1 cellular context compared by ENCODE assay signal in genomic region chr20:49889943-49890650, GRCh38.
TF ChIP-seq lines count a peak whose summit lies in the region.

No MANE protein-coding gene starts in this region.

TF ChIP-seq in HepG2, 621 proteins besides CTCF, POLR2A, EP300 and RAD21 (continued from another document):
- TF ChIP-seq, protein P1, sequence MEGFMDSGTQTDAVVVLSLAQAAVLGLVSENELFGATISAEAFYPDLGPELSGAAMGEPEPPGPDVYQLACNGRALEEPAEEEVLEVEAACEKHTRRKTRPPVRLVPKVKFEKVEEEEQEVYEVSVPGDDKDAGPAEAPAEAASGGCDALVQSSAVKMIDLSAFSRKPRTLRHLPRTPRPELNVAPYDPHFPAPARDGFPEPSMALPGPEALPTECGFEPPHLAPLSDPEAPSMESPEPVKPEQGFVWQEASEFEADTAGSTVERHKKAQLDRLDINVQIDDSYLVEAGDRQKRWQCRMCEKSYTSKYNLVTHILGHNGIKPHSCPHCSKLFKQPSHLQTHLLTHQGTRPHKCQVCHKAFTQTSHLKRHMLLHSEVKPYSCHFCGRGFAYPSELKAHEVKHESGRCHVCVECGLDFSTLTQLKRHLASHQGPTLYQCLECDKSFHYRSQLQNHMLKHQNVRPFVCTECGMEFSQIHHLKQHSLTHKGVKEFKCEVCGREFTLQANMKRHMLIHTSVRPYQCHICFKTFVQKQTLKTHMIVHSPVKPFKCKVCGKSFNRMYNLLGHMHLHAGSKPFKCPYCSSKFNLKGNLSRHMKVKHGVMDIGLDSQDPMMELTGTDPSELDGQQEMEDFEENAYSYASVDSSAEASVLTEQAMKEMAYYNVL (CRISPR knock-in tag; IDR thresholded peaks at IDR 0.05; ENCODE audit: borderline replicate concordance): no peak
- TF ChIP-seq, protein P2, sequence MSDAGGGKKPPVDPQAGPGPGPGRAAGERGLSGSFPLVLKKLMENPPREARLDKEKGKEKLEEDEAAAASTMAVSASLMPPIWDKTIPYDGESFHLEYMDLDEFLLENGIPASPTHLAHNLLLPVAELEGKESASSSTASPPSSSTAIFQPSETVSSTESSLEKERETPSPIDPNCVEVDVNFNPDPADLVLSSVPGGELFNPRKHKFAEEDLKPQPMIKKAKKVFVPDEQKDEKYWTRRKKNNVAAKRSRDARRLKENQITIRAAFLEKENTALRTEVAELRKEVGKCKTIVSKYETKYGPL (CRISPR knock-in tag; IDR thresholded peaks at IDR 0.05): no peak
- TF ChIP-seq RBM39 (IDR thresholded peaks at IDR 0.05; ENCODE audit: low read depth, low read length, poor library complexity, severe bottlenecking) (no peak), CSRNP2 (CRISPR knock-in tag; conservative IDR thresholded peaks at IDR 0.05; ENCODE audit: low read depth) (no peak), ZSCAN12 (CRISPR knock-in tag; IDR thresholded peaks at IDR 0.05) (no peak), ZMYM4 (CRISPR knock-in tag; IDR thresholded peaks at IDR 0.05) (no peak), ATRX (CRISPR knock-in tag; IDR thresholded peaks at IDR 0.05; ENCODE audit: borderline replicate concordance) (no peak), ZNF225 (CRISPR knock-in tag; IDR thresholded peaks at IDR 0.05) (no peak), NCOA2 (CRISPR knock-in tag; IDR thresholded peaks at IDR 0.05) (no peak), ZEB1 (IDR thresholded peaks at IDR 0.05; ENCODE audit: insufficient replicate concordance, low read depth) (peak; percentile 100), MEIS2 (CRISPR knock-in tag; IDR thresholded peaks at IDR 0.05) (0 out of 2 replicates have a peak, but pooled peaks have one; percentile 15), GRHL1 (CRISPR knock-in tag; conservative IDR thresholded peaks at IDR 0.05) (no peak), PLSCR1 (CRISPR knock-in tag; IDR thresholded peaks at IDR 0.05; ENCODE audit: borderline replicate concordance) (no peak), ZNF317 (CRISPR knock-in tag; IDR thresholded peaks at IDR 0.05) (no peak), ZBTB20 (CRISPR knock-in tag; IDR thresholded peaks at IDR 0.05; ENCODE audit: borderline replicate concordance, low read depth) (no peak), ELK4 (CRISPR knock-in tag; IDR thresholded peaks at IDR 0.05; ENCODE audit: borderline replicate concordance) (no peak), RORA (CRISPR knock-in tag; IDR thresholded peaks at IDR 0.05) (no peak), MBNL3 (CRISPR knock-in tag; conservative IDR thresholded peaks at IDR 0.05) (no peak), ZNF24 (IDR thresholded peaks at IDR 0.05) (no peak), MXD1 (CRISPR knock-in tag; IDR thresholded peaks at IDR 0.05) (no peak), TRIM24 (CRISPR knock-in tag; IDR thresholded peaks at IDR 0.05) (no peak)
- TF ChIP-seq, protein P3, sequence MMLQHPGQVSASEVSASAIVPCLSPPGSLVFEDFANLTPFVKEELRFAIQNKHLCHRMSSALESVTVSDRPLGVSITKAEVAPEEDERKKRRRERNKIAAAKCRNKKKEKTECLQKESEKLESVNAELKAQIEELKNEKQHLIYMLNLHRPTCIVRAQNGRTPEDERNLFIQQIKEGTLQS (CRISPR knock-in tag; IDR thresholded peaks at IDR 0.05): no peak
- TF ChIP-seq, protein P4, sequence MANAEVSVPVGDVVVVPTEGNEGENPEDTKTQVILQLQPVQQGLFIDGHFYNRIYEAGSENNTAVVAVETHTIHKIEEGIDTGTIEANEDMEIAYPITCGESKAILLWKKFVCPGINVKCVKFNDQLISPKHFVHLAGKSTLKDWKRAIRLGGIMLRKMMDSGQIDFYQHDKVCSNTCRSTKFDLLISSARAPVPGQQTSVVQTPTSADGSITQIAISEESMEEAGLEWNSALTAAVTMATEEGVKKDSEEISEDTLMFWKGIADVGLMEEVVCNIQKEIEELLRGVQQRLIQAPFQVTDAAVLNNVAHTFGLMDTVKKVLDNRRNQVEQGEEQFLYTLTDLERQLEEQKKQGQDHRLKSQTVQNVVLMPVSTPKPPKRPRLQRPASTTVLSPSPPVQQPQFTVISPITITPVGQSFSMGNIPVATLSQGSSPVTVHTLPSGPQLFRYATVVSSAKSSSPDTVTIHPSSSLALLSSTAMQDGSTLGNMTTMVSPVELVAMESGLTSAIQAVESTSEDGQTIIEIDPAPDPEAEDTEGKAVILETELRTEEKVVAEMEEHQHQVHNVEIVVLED (CRISPR knock-in tag; IDR thresholded peaks at IDR 0.05; ENCODE audit: borderline replicate concordance): no peak
- TF ChIP-seq, protein P5, sequence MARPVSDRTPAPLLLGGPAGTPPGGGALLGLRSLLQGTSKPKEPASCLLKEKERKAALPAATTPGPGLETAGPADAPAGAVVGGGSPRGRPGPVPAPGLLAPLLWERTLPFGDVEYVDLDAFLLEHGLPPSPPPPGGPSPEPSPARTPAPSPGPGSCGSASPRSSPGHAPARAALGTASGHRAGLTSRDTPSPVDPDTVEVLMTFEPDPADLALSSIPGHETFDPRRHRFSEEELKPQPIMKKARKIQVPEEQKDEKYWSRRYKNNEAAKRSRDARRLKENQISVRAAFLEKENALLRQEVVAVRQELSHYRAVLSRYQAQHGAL (CRISPR knock-in tag; IDR thresholded peaks at IDR 0.05; ENCODE audit: not compliant biosample characterization): no peak
